In genomic region chr10:6501931-6502330, GRCh38 we compare ENCODE assay signal across 25 cellular contexts.
DNase-seq lines count a peak whose midpoint lies in the region; ATAC-seq, FAIRE-seq and TF ChIP-seq lines count a peak whose summit lies in the region.
"Had no signal": no experiment of that assay in that cellular context is flagged by ENCODE, and none has a peak within 500 bp of the region (broad histone marks: within the 10 kb centered on the region; RNA-seq: fewer than 3 reads in every experiment).

No MANE protein-coding gene starts in this region.

- no peak overlapping the region for H3K9ac ChIP-seq in kidney (ENCODE audit: low read length in 2 of 2)
- H3K9ac ChIP-seq: BLaER1 treated with 17β-estradiol and CSF1 and Interleukin-3, amounts not matched to agents 10 nM and 100 nM had no signal

- peak overlapping the region; percentile 30 for H3K27ac Mint-ChIP-seq in activated T-cell treated with anti-CD3 and anti-CD28 coated beads, Interleukin-2, amount 50 U/mL, for 24 hours
- peak overlapping the region; percentile 88 for H3K27ac Mint-ChIP-seq in T-helper 17 cell
- H3K27ac Mint-ChIP-seq: brain, IgD-negative memory B cell had no signal

- no peak overlapping the region for H3K4me3 Mint-ChIP-seq in activated T-cell treated with anti-CD3 and anti-CD28 coated beads, Interleukin-2, amount 50 U/mL, for 24 hours
- peak overlapping the region; percentile 61 for H3K4me3 Mint-ChIP-seq in T-helper 17 cell
- H3K4me3 Mint-ChIP-seq: activated CD8-positive, alpha-beta memory T cell treated with anti-CD3 and anti-CD28 coated beads, Interleukin-2, amount 10 ng/mL, durations not matched to agents 7 days and 5 days; brain; IgD-negative memory B cell had no signal

- H3K36me3 Mint-ChIP-seq in activated T-cell treated with anti-CD3 and anti-CD28 coated beads, Interleukin-2, amount 50 U/mL, for 24 hours (ENCODE audit: low read depth) = peaks cover 57% of the 10 kb centered on the region
- peaks cover 26% of the 10 kb centered on the region for H3K36me3 Mint-ChIP-seq in T-helper 17 cell (ENCODE audit: low read depth)
- H3K36me3 Mint-ChIP-seq: brain, IgD-negative memory B cell had no signal

- no peak for TF ChIP-seq CTCF in epithelial cell of esophagus (IDR thresholded peaks at IDR 0.05; ENCODE audit: insufficient read depth, low read depth, low read length, missing control alignments)
- no peak for TF ChIP-seq CTCF in psoas muscle (IDR thresholded peaks at IDR 0.05)
- TF ChIP-seq CTCF in kidney (IDR thresholded peaks at IDR 0.05; ENCODE audit: borderline replicate concordance, extremely low read depth, insufficient read depth) = no peak

- H3K27me3 Mint-ChIP-seq in activated T-cell treated with anti-CD3 and anti-CD28 coated beads, Interleukin-2, amount 50 U/mL, for 24 hours = no peaks in the 10 kb centered on the region
- H3K27me3 Mint-ChIP-seq in T-helper 17 cell = no peaks in the 10 kb centered on the region
- H3K27me3 Mint-ChIP-seq: activated CD8-positive, alpha-beta memory T cell treated with anti-CD3 and anti-CD28 coated beads, Interleukin-2, amount 10 ng/mL, durations not matched to agents 7 days and 5 days had no signal

- intact Hi-C loops in psoas muscle (cut with DNase I) = no loop called here
- intact Hi-C loops in kidney (cut with DNase I) = no loop called here

- peaks cover 9% of the 10 kb centered on the region for H3K9me3 Mint-ChIP-seq in activated T-cell treated with anti-CD3 and anti-CD28 coated beads, Interleukin-2, amount 50 U/mL, for 24 hours
- H3K9me3 Mint-ChIP-seq: brain, IgD-negative memory B cell had no signal

- DNase-seq in activated T-cell treated with anti-CD3 and anti-CD28 coated beads, Interleukin-2, amount 50 U/mL, for 24 hours = no peak
- DNase-seq in activated T-cell treated with anti-CD3 and anti-CD28 coated beads for 4 hours (no peak), T-helper 17 cell (no peak), epithelial cell of esophagus (ENCODE audit: low read depth) (peak; percentile 98), psoas muscle (no peak), kidney (no peak), NCI-H1436 treated with DMSO at 0.1 percent for 48 hours (lab: John Stamatoyannopoulos, UW) (no peak)
- DNase-seq: activated CD4-positive, CD25-positive, alpha-beta regulatory T cell; activated CD8-positive, alpha-beta memory T cell treated with anti-CD3 and anti-CD28 coated beads, Interleukin-2, amount 10 ng/mL, durations not matched to agents 7 days and 5 days; activated naive CD4-positive, alpha-beta T cell treated with anti-CD3 and anti-CD28 coated beads, Interleukin-2, amount 50 U/mL, for 16 hours; colonic mucosa; left colon; NCI-H1694 treated with DMSO at 0.1 percent for 48 hours; NCI-H82; SJCRH30; stimulated activated CD8-positive, alpha-beta memory T cell treated with anti-CD3 and anti-CD28 coated beads, Interleukin-4, amount 100 ng/mL, for 48 hours; T-helper 9 cell had no signal

- WGBS in psoas muscle, 3 donors = 36 to 58% (median 39%) methylated on average over 4 of the region's 4 CpGs

- no peaks in the 10 kb centered on the region for H3K27me3 ChIP-seq in psoas muscle (ENCODE audit: insufficient read depth in 3 of 3, low read length in 2 of 3)
- H3K27me3 ChIP-seq: BLaER1 treated with 17β-estradiol and CSF1 and Interleukin-3, amounts not matched to agents 10 nM and 100 nM; colonic mucosa; SJCRH30; suprapubic skin; vagina had no signal

- no peak overlapping the region for H3K4me3 ChIP-seq in epithelial cell of esophagus (ENCODE audit: low read length)
- no peak overlapping the region for H3K4me3 ChIP-seq in psoas muscle
- H3K4me3 ChIP-seq in kidney (ENCODE audit: low read length in 2 of 2) = no peak overlapping the region
- H3K4me3 ChIP-seq: BLaER1 treated with 17β-estradiol and CSF1 and Interleukin-3, amounts not matched to agents 10 nM and 100 nM; colonic mucosa; GM12878; HAP-1; SJCRH30; suprapubic skin; vagina had no signal

- ATAC-seq in T-helper 17 cell = no peak
- ATAC-seq in psoas muscle = no peak
- no peak for ATAC-seq in HG02970 (IDR thresholded peaks at IDR 0.05; ENCODE audit: low FRiP score, unreplicated experiment)
- ATAC-seq: activated CD8-positive, alpha-beta memory T cell treated with anti-CD3 and anti-CD28 coated beads, Interleukin-2, amount 10 ng/mL, durations not matched to agents 7 days and 5 days; GM12878; left colon had no signal

- H3K27ac ChIP-seq in psoas muscle (peak overlapping the region; percentile 93), kidney (ENCODE audit: low read depth in 2 of 2, low read length in 2 of 2) (no peak overlapping the region)
- H3K27ac ChIP-seq: BLaER1 treated with 17β-estradiol and CSF1 and Interleukin-3, amounts not matched to agents 10 nM and 100 nM; colonic mucosa; SJCRH30; suprapubic skin; vagina had no signal

- H3K9me3 ChIP-seq in T-helper 17 cell (ENCODE audit: control insufficient read depth, low read length, poor library complexity, severe bottlenecking) (no peaks in the 10 kb centered on the region), psoas muscle (no peaks in the 10 kb centered on the region), kidney (ENCODE audit: control insufficient read depth in 1 of 2, low read length in 2 of 2) (no peaks in the 10 kb centered on the region)
- H3K9me3 ChIP-seq: colonic mucosa, HAP-1, SJCRH30, suprapubic skin, vagina had no signal

- peaks cover 60% of the 10 kb centered on the region for H3K4me1 Mint-ChIP-seq in activated T-cell treated with anti-CD3 and anti-CD28 coated beads, Interleukin-2, amount 50 U/mL, for 24 hours (ENCODE audit: low read depth)
- peaks cover 49% of the 10 kb centered on the region for H3K4me1 Mint-ChIP-seq in T-helper 17 cell
- H3K4me1 Mint-ChIP-seq: brain had no signal

- peaks cover 1 to 32% of the 10 kb centered on the region in 2 donors for H3K36me3 ChIP-seq in psoas muscle (ENCODE audit: insufficient read depth in 1 of 2, low read depth in 1 of 2)
- H3K36me3 ChIP-seq in kidney (ENCODE audit: control insufficient read depth in 1 of 2, insufficient read depth in 2 of 2, low read length in 2 of 2) = no peaks in the 10 kb centered on the region
- H3K36me3 ChIP-seq: colonic mucosa, HAP-1, SJCRH30, suprapubic skin, vagina had no signal

- peaks cover 39% of the 10 kb centered on the region for H3K4me1 ChIP-seq in psoas muscle
- H3K4me1 ChIP-seq in kidney (ENCODE audit: control insufficient read depth in 1 of 2, insufficient read depth in 1 of 2, low read depth in 1 of 2, low read length in 2 of 2) = peaks cover 0 to 3% of the 10 kb centered on the region in 2 donors
- H3K4me1 ChIP-seq: colonic mucosa, HAP-1, SJCRH30, suprapubic skin, vagina had no signal

- no peak for FAIRE-seq in kidney (lab: Jason Lieb, UNC)
- FAIRE-seq: GM12878 had no signal
